22 cellular contexts compared by ENCODE assay signal in the genomic region with DNA sequence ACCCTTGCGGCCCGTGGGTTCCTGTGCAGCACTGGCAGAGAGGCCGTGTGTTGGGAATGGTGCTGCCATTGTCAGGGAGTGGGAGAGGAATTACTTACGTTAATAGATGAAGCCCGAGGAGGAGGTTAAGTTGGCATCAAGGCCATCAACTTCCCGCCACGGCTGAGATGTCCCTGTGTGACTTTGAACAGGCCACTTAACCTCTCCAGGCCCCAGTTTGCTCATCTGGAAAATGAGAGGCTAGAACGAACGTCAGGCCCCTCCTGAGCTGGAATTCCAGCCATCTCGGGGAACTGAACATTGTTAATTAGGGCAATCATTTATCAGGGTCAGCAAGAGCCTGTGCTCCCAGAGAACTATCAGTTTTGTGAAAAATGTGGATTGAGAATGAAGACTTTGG.
"Had no signal": no experiment of that assay in that cellular context is flagged by ENCODE, and none has a peak within 500 bp of the region (broad histone marks: within the 10 kb centered on the region; RNA-seq: fewer than 3 reads in every experiment).

No MANE protein-coding gene starts in this region.

- H3K9me3 ChIP-seq: left lung, right atrium auricular region had no signal

- H3K4me3 Mint-ChIP-seq: activated CD4-positive, alpha-beta T cell treated with anti-CD3 and anti-CD28 coated beads, Interleukin-2, amount 10 ng/mL, durations not matched to agents 24 days and 14 days; activated naive CD4-positive, alpha-beta T cell treated with anti-CD3 and anti-CD28 coated beads, Interleukin-2, amount 10 ng/mL, durations not matched to agents 7 days and 5 days; dendritic cell treated with granulocyte-macrophage colony-stimulating factor and Interleukin-4, amounts not matched to agents 40 ng/mL and 50 ng/mL, for 4 days; naive thymus-derived CD4-positive, alpha-beta T cell; stimulated activated naive CD8-positive, alpha-beta T cell treated with anti-CD3 and anti-CD28 coated beads, Interleukin-15, Interleukin-2, amounts not matched to agents 100 ng/mL and 50 ng/mL, for 24 hours had no signal

- H3K36me3 ChIP-seq: left lung, right atrium auricular region had no signal

- H3K9ac ChIP-seq: parathyroid adenoma had no signal

- FAIRE-seq: astrocyte, bronchial epithelial cell had no signal

- H3K27me3 ChIP-seq: hepatocyte, left lung, right atrium auricular region had no signal

- H3K4me1 Mint-ChIP-seq: activated CD4-positive, alpha-beta T cell treated with anti-CD3 and anti-CD28 coated beads, Interleukin-2, amount 10 ng/mL, durations not matched to agents 24 days and 14 days; activated naive CD4-positive, alpha-beta T cell treated with anti-CD3 and anti-CD28 coated beads, Interleukin-2, amount 10 ng/mL, durations not matched to agents 7 days and 5 days had no signal

- H3K27ac ChIP-seq: hepatocyte, left lung, parathyroid adenoma, SK-N-MC had no signal

- DNase-seq: activated CD4-positive, alpha-beta T cell treated with anti-CD3 and anti-CD28 coated beads, Interleukin-2, amount 10 ng/mL, durations not matched to agents 24 days and 14 days; activated CD4-positive, CD25-positive, alpha-beta regulatory T cell; activated CD8-positive, alpha-beta memory T cell treated with anti-CD3 and anti-CD28 coated beads for 24 hours; activated CD8-positive, alpha-beta memory T cell treated with anti-CD3 and anti-CD28 coated beads, Interleukin-2, amount 50 U/mL, for 48 hours; activated effector memory CD4-positive, alpha-beta T cell treated with Interleukin-2 at 50 U/mL for 16 hours; activated naive CD4-positive, alpha-beta T cell treated with anti-CD3 and anti-CD28 coated beads, Interleukin-2, amount 10 ng/mL, durations not matched to agents 7 days and 5 days; activated T-cell treated with anti-CD3 and anti-CD28 coated beads, Interleukin-2, amount 50 U/mL, for 48 hours; effector CD8-positive, alpha-beta T cell; foreskin fibroblast; left lung; mammary epithelial cell; naive thymus-derived CD4-positive, alpha-beta T cell had no signal

- H3K9me3 Mint-ChIP-seq: activated CD4-positive, alpha-beta T cell treated with anti-CD3 and anti-CD28 coated beads, Interleukin-2, amount 10 ng/mL, durations not matched to agents 24 days and 14 days; activated naive CD4-positive, alpha-beta T cell treated with anti-CD3 and anti-CD28 coated beads, Interleukin-2, amount 10 ng/mL, durations not matched to agents 7 days and 5 days; dendritic cell treated with granulocyte-macrophage colony-stimulating factor and Interleukin-4, amounts not matched to agents 40 ng/mL and 50 ng/mL, for 4 days; stimulated activated naive CD8-positive, alpha-beta T cell treated with anti-CD3 and anti-CD28 coated beads, Interleukin-15, Interleukin-2, amounts not matched to agents 100 ng/mL and 50 ng/mL, for 24 hours had no signal

- H3K4me3 ChIP-seq: hepatocyte, left lung, right atrium auricular region, SK-N-MC, skin epidermis had no signal

- H3K27ac Mint-ChIP-seq: activated CD4-positive, alpha-beta T cell treated with anti-CD3 and anti-CD28 coated beads, Interleukin-2, amount 10 ng/mL, durations not matched to agents 24 days and 14 days; activated naive CD4-positive, alpha-beta T cell treated with anti-CD3 and anti-CD28 coated beads, Interleukin-2, amount 10 ng/mL, durations not matched to agents 7 days and 5 days; dendritic cell treated with granulocyte-macrophage colony-stimulating factor and Interleukin-4, amounts not matched to agents 40 ng/mL and 50 ng/mL, for 4 days; naive thymus-derived CD4-positive, alpha-beta T cell; stimulated activated naive CD8-positive, alpha-beta T cell treated with anti-CD3 and anti-CD28 coated beads, Interleukin-15, Interleukin-2, amounts not matched to agents 100 ng/mL and 50 ng/mL, for 24 hours had no signal

- H3K27me3 Mint-ChIP-seq: activated CD4-positive, alpha-beta T cell treated with anti-CD3 and anti-CD28 coated beads, Interleukin-2, amount 10 ng/mL, durations not matched to agents 24 days and 14 days; activated naive CD4-positive, alpha-beta T cell treated with anti-CD3 and anti-CD28 coated beads, Interleukin-2, amount 10 ng/mL, durations not matched to agents 7 days and 5 days; dendritic cell treated with granulocyte-macrophage colony-stimulating factor and Interleukin-4, amounts not matched to agents 40 ng/mL and 50 ng/mL, for 4 days; stimulated activated naive CD8-positive, alpha-beta T cell treated with anti-CD3 and anti-CD28 coated beads, Interleukin-15, Interleukin-2, amounts not matched to agents 100 ng/mL and 50 ng/mL, for 24 hours; type B pancreatic cell had no signal

- ATAC-seq: left lung; naive thymus-derived CD4-positive, alpha-beta T cell had no signal

- H3K36me3 Mint-ChIP-seq: activated naive CD4-positive, alpha-beta T cell treated with anti-CD3 and anti-CD28 coated beads, Interleukin-2, amount 10 ng/mL, durations not matched to agents 7 days and 5 days; naive thymus-derived CD4-positive, alpha-beta T cell had no signal
